In the genomic region with DNA sequence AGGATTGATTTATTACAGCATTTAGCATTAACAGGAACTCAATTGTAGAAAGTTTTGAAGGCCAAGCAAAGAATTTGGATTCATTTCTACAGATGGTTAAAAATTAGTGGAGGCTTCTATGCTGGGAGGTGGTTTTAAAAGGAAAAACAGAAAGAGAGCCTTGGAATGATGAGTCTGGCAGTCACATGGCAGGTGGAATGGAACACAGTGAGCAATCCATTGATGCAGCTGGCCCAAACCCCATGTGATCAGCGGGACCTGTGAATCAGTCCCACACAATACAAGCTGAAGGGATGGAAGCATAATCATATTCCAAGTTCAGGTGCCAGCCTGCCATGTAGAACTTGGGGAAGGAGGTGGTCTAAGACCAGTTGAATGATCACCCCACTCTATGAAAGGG, we compare ENCODE assay signal across 17 cellular contexts.
"Had no signal": no experiment of that assay in that cellular context is flagged by ENCODE, and none has a peak within 500 bp of the region (broad histone marks: within the 10 kb centered on the region; RNA-seq: fewer than 3 reads in every experiment).

No MANE protein-coding gene starts in this region.

- FAIRE-seq: keratinocyte, small intestine had no signal

- H3K27me3 ChIP-seq: dorsolateral prefrontal cortex, right atrium auricular region, sigmoid colon had no signal

- H3K4me3 ChIP-seq: dorsolateral prefrontal cortex, left ventricle myocardium inferior, lower lobe of right lung, right atrium auricular region, sigmoid colon had no signal

- H3K27ac ChIP-seq: dorsolateral prefrontal cortex, left ventricle myocardium inferior, lower lobe of right lung, right atrium auricular region, sigmoid colon had no signal

- DNase-seq: cortex of kidney; dorsolateral prefrontal cortex; effector CD8-positive, alpha-beta T cell; foreskin fibroblast; immature natural killer cell; left cardiac atrium; left ventricle myocardium inferior; lower lobe of right lung; nephron progenitor cell; sigmoid colon; small intestine; stimulated activated CD4-positive, alpha-beta T cell treated with anti-CD3 and anti-CD28 coated beads, Interleukin-12 subunit alpha, Interleukin-12 subunit beta, amount 100 ng/mL, for 4 hours; stimulated activated naive CD4-positive, alpha-beta T cell treated with Interleukin-2 at 50 U/mL for 16 hours; trophoblast cell had no signal

- H3K4me1 ChIP-seq: lower lobe of right lung, sigmoid colon had no signal

- H3K36me3 ChIP-seq: left ventricle myocardium inferior, lower lobe of right lung, right atrium auricular region, sigmoid colon had no signal

- H3K9me3 ChIP-seq: left ventricle myocardium inferior, lower lobe of right lung, right atrium auricular region, sigmoid colon had no signal

- ATAC-seq: esophagus mucosa, left cardiac atrium, lower lobe of right lung had no signal
